37 cellular contexts compared by ENCODE assay signal in genomic region chr1:65605621-65606020, GRCh38.
A peak's percentile ranks its signal among the peaks of the same experiment; 100 is the strongest.
DNase-seq lines count a peak whose midpoint lies in the region; ATAC-seq and TF ChIP-seq lines count a peak whose summit lies in the region.
"Had no signal": no experiment of that assay in that cellular context is flagged by ENCODE, and none has a peak within 500 bp of the region (broad histone marks: within the 10 kb centered on the region; RNA-seq: fewer than 3 reads in every experiment).

No MANE protein-coding gene starts in this region.

- BruUV-seq in MCF 10A (replicated peaks; lab: Mats Ljungman, UMichigan): no TSS peak
- no TSS peak for BruUV-seq in mammary epithelial cell (replicated peaks; lab: Mats Ljungman, UMichigan)

- no peaks in the 10 kb centered on the region for H4K20me1 ChIP-seq in mammary epithelial cell (ENCODE audit: insufficient read depth, low read length)

- peak; percentile 40 for DNase-seq in MCF 10A (ENCODE audit: unreplicated experiment)
- no peak for DNase-seq in mammary epithelial cell
- peak; percentile 84 for DNase-seq in adipocyte (ENCODE audit: low read depth)
- peak; percentile 5 for DNase-seq in fibroblast of mammary gland (ENCODE audit: low read depth)
- peak; percentile 13 for DNase-seq in stromal cell of bone marrow (ENCODE audit: low read depth)
- DNase-seq in T-cell: no peak
- DNase-seq in NCI-H524 treated with DMSO at 0.1 percent for 48 hours (lab: John Stamatoyannopoulos, UW): no peak
- no peak for DNase-seq in aorta
- DNase-seq: 8988T; activated CD4-positive, alpha-beta T cell treated with anti-CD3 and anti-CD28 coated beads for 48 hours; activated CD8-positive, alpha-beta memory T cell treated with anti-CD3 and anti-CD28 coated beads for 24 hours; activated naive CD4-positive, alpha-beta T cell treated with anti-CD3 and anti-CD28 coated beads, Interleukin-2, amount 50 U/mL, for 16 hours; activated T-cell treated with anti-CD3 and anti-CD28 coated beads for 4 hours; amygdala; CD4-positive, CD25-positive, alpha-beta regulatory T cell; colonic mucosa; effector memory CD8-positive, alpha-beta T cell; HFFc6; mesendoderm; NCI-H1417; NCI-H2029; NCI-H2227 treated with DMSO at 0.1 percent for 48 hours; NCI-H526 treated with DMSO at 0.1 percent for 48 hours; NK-92 treated with Interleukin-12 subunit alpha and Interleukin-12 subunit beta, amount 100 ng/mL, for 24 hours; pancreas; SIG-M5; small intestine; stimulated activated CD4-positive, alpha-beta T cell treated with anti-CD3 and anti-CD28 coated beads, Interleukin-1b, Interleukin-23, amount 100 ng/mL, for 48 hours; stimulated activated naive CD4-positive, alpha-beta T cell treated with Interleukin-2 at 50 U/mL for 16 hours; T-helper 9 cell; WERI-Rb-1 had no signal

- 89% methylated on average over 1 of the region's 1 CpG for WGBS in mammary epithelial cell (ENCODE audit: low coverage, missing lambda C conversion rate)
- WGBS in aorta, 2 donors: 64 to 71% methylated on average over 1 of the region's 1 CpG

- H3K4me3 Mint-ChIP-seq in MCF 10A (ENCODE audit: unreplicated experiment) (no peak overlapping the region), T-cell (no peak overlapping the region)
- H3K4me3 Mint-ChIP-seq: CD4-positive, CD25-positive, alpha-beta regulatory T cell; effector memory CD8-positive, alpha-beta T cell; GM23338; HFFc6; IgD-negative memory B cell; neural crest cell had no signal

- no peak overlapping the region for H3K4me2 ChIP-seq in mammary epithelial cell (ENCODE audit: insufficient read depth, low read depth, low read length)
- H3K4me2 ChIP-seq: GM23338 had no signal

- intact Hi-C loops in MCF 10A (cut with micrococcal nuclease) (no loop called here), mammary epithelial cell (cut with micrococcal nuclease) (no loop called here), aorta (cut with DNase I) (no loop called here)

- H3K27ac ChIP-seq in mammary epithelial cell (ENCODE audit: insufficient read depth, low read depth, low read length): no peak overlapping the region
- H3K27ac ChIP-seq in aorta (ENCODE audit: low read depth in 1 of 2, low read length in 2 of 2): no peak overlapping the region
- H3K27ac ChIP-seq: colonic mucosa, esophagus muscularis mucosa, pancreas, WERI-Rb-1 had no signal

- H3K4me1 Mint-ChIP-seq in MCF 10A (ENCODE audit: insufficient read depth, unreplicated experiment): no peaks in the 10 kb centered on the region
- H3K4me1 Mint-ChIP-seq in T-cell: no peaks in the 10 kb centered on the region
- H3K4me1 Mint-ChIP-seq: GM23338, neural crest cell had no signal

- H3K27ac Mint-ChIP-seq in MCF 10A (ENCODE audit: low read depth, unreplicated experiment) (no peak overlapping the region), T-cell (no peak overlapping the region)
- H3K27ac Mint-ChIP-seq: activated T-helper 2 cell treated with anti-CD3 and anti-CD28 coated beads, Interferon-gamma antibody, Interleukin-2, Interleukin-4, amounts not matched to agents 10 μg/mL and 5 μg/mL and 100 μg/mL, durations not matched to agents 14 hours and 24 hours and 36 hours; CD4-positive, CD25-positive, alpha-beta regulatory T cell; effector memory CD8-positive, alpha-beta T cell; GM23338; HFFc6; IgD-negative memory B cell had no signal

- H3K4me1 ChIP-seq in mammary epithelial cell (ENCODE audit: insufficient read depth, low read length): no peaks in the 10 kb centered on the region
- H3K4me1 ChIP-seq in adipocyte (ENCODE audit: control insufficient read depth, insufficient read depth, low read length): peaks cover 3% of the 10 kb centered on the region
- H3K4me1 ChIP-seq in aorta (ENCODE audit: control insufficient read depth in 1 of 2, insufficient read depth in 2 of 2, low read length in 2 of 2): no peaks in the 10 kb centered on the region
- H3K4me1 ChIP-seq: colonic mucosa, esophagus muscularis mucosa, pancreas had no signal

- no peaks in the 10 kb centered on the region for H3K79me2 ChIP-seq in mammary epithelial cell (ENCODE audit: insufficient read depth, low read length)

- POLR2A ChIA-PET in MCF 10A (lab: Yijun Ruan, JAX): interaction anchor here (0.7 kb wide), 1 partner anchor 88 kb away, joined by 3 read pairs; no protein-coding TSS in a partner anchor
- POLR2A ChIA-PET in T-cell (lab: Charles Lee): no interaction called here

- TF ChIP-seq CTCF in MCF 10A (IDR thresholded peaks at IDR 0.05; ENCODE audit: unreplicated experiment) (no peak), mammary epithelial cell (conservative IDR thresholded peaks at IDR 0.05 in 1 of 2, IDR thresholded peaks at IDR 0.05 in 1 of 2; ENCODE audit: extremely low read depth in 1 of 2, insufficient read depth in 1 of 2, low read depth in 1 of 2, low read length in 2 of 2) (no peak), fibroblast of mammary gland (conservative IDR thresholded peaks at IDR 0.05; ENCODE audit: control insufficient read depth, insufficient read depth, low read depth, low read length) (no peak)

- no peak overlapping the region for H2AFZ ChIP-seq in mammary epithelial cell (ENCODE audit: low read depth, low read length)
- H2AFZ ChIP-seq: GM23338 had no signal

- H3K9ac ChIP-seq in mammary epithelial cell (ENCODE audit: insufficient read depth, low read length): no peak overlapping the region
- no peak overlapping the region for H3K9ac ChIP-seq in adipocyte (ENCODE audit: low read length)

- no peak overlapping the region for H3K4me3 ChIP-seq in mammary epithelial cell (replicated peaks in 1 of 3; ENCODE audit: insufficient read depth in 1 of 3, low read depth in 2 of 3, low read length in 3 of 3)
- H3K4me3 ChIP-seq in adipocyte (ENCODE audit: low read length): no peak overlapping the region
- no peak overlapping the region for H3K4me3 ChIP-seq in fibroblast of mammary gland (ENCODE audit: control insufficient read depth, low read depth, low read length)
- H3K4me3 ChIP-seq in aorta (ENCODE audit: low read length in 2 of 2): no peak overlapping the region
- H3K4me3 ChIP-seq: colonic mucosa, esophagus muscularis mucosa, GM23338, pancreas had no signal

- H3K36me3 Mint-ChIP-seq in MCF 10A (ENCODE audit: insufficient read depth, unreplicated experiment) (peaks cover 6% of the 10 kb centered on the region), T-cell (no peaks in the 10 kb centered on the region)
- H3K36me3 Mint-ChIP-seq: IgD-negative memory B cell had no signal

- H3K9me3 ChIP-seq in mammary epithelial cell (replicated peaks; ENCODE audit: insufficient read depth, low read length) (no peaks in the 10 kb centered on the region), adipocyte (ENCODE audit: control insufficient read depth, low read length) (no peaks in the 10 kb centered on the region), aorta (ENCODE audit: control insufficient read depth, low read length) (no peaks in the 10 kb centered on the region)
- H3K9me3 ChIP-seq: colonic mucosa, esophagus muscularis mucosa, pancreas had no signal

- no peak for ATAC-seq in T-cell (replicated peaks in 1 of 4)
- ATAC-seq in aorta (ENCODE audit: low FRiP score): no peak
- ATAC-seq: effector memory CD8-positive, alpha-beta T cell; GM23338; left lobe of liver; pancreas had no signal

- H3K27me3 Mint-ChIP-seq in MCF 10A (ENCODE audit: insufficient read depth, unreplicated experiment) (no peaks in the 10 kb centered on the region), T-cell (no peaks in the 10 kb centered on the region)
- H3K27me3 Mint-ChIP-seq: CD4-positive, CD25-positive, alpha-beta regulatory T cell; effector memory CD8-positive, alpha-beta T cell; IgD-negative memory B cell had no signal

- CTCF ChIA-PET in MCF 10A (lab: Yijun Ruan, JAX): no interaction called here
- CTCF ChIA-PET in mammary epithelial cell (lab: Charles Lee; ENCODE audit: low non-redundant PET): no interaction called here
- CTCF ChIA-PET in T-cell (lab: Charles Lee): no interaction called here

- in situ Hi-C loops in mammary epithelial cell (cut with MboI; ENCODE audit: low sequenced_read_pairs in 2 of 2): no loop called here

- H3K9me3 Mint-ChIP-seq in MCF 10A (ENCODE audit: unreplicated experiment): no peaks in the 10 kb centered on the region
- H3K9me3 Mint-ChIP-seq in T-cell: no peaks in the 10 kb centered on the region
- H3K9me3 Mint-ChIP-seq: activated T-helper 2 cell treated with anti-CD3 and anti-CD28 coated beads, Interferon-gamma antibody, Interleukin-2, Interleukin-4, amounts not matched to agents 10 μg/mL and 5 μg/mL and 100 μg/mL, durations not matched to agents 14 hours and 24 hours and 36 hours; CD4-positive, CD25-positive, alpha-beta regulatory T cell; effector memory CD8-positive, alpha-beta T cell; GM23338; HFFc6; IgD-negative memory B cell; neural crest cell had no signal

- dilution Hi-C loops in mammary epithelial cell (cut with HindIII; ENCODE audit: low sequenced_read_pairs): no loop called here

- no peaks in the 10 kb centered on the region for H3K27me3 ChIP-seq in mammary epithelial cell (ENCODE audit: insufficient read depth, low read length)
- no peaks in the 10 kb centered on the region for H3K27me3 ChIP-seq in adipocyte (replicated peaks; ENCODE audit: control insufficient read depth, insufficient read depth, low read length)
- H3K27me3 ChIP-seq in aorta (ENCODE audit: control insufficient read depth in 1 of 2, insufficient read depth in 2 of 2, low read length in 1 of 2): no peaks in the 10 kb centered on the region
- H3K27me3 ChIP-seq: colonic mucosa, esophagus muscularis mucosa, pancreas had no signal

- H3K36me3 ChIP-seq in mammary epithelial cell (ENCODE audit: insufficient read depth, low read length) (no peaks in the 10 kb centered on the region), adipocyte (ENCODE audit: control insufficient read depth, insufficient read depth, low read length, severe bottlenecking) (no peaks in the 10 kb centered on the region), aorta (ENCODE audit: control insufficient read depth in 1 of 2, insufficient read depth in 2 of 2, low read length in 1 of 2) (no peaks in the 10 kb centered on the region)
- H3K36me3 ChIP-seq: colonic mucosa, pancreas, WERI-Rb-1 had no signal

Comparison
In these comparisons a context has a peak if more than half of its experiments do, and no peak if none do; other contexts are left out.
1. DNase-seq: peak in MCF 10A (single experiment), adipocyte (single experiment), fibroblast of mammary gland (single experiment) and stromal cell of bone marrow (single experiment); none in mammary epithelial cell (single experiment), T-cell (0 of 34), NCI-H524 treated with DMSO at 0.1 percent for 48 hours (single experiment) and aorta (0 of 2).